ENCODE assay signal across 29 cellular contexts in genomic region chr7:27555670-27556069, GRCh38.
"Had no signal": no experiment of that assay in that cellular context is flagged by ENCODE, and none has a peak within 500 bp of the region (broad histone marks: within the 10 kb centered on the region; RNA-seq: fewer than 3 reads in every experiment).

No MANE protein-coding gene starts in this region.

- H3K4me1 Mint-ChIP-seq: activated CD4-positive, alpha-beta T cell treated with anti-CD3 and anti-CD28 coated beads for 36 hours; activated CD4-positive, alpha-beta T cell treated with anti-CD3 and anti-CD28 coated beads, Interleukin-2, amount 10 ng/mL, durations not matched to agents 24 days and 14 days; activated CD8-positive, alpha-beta memory T cell treated with anti-CD3 and anti-CD28 coated beads, Interleukin-2, amount 10 ng/mL, durations not matched to agents 7 days and 5 days; activated naive CD4-positive, alpha-beta T cell treated with anti-CD3 and anti-CD28 coated beads, Interleukin-2, amount 10 ng/mL, durations not matched to agents 7 days and 5 days; activated naive CD8-positive, alpha-beta T cell treated with anti-CD3 and anti-CD28 coated beads, Interleukin-2, amount 10 ng/mL, durations not matched to agents 7 days and 5 days had no signal

- H3K27me3 Mint-ChIP-seq: activated CD4-positive, alpha-beta memory T cell treated with anti-CD3 and anti-CD28 coated beads for 36 hours; activated CD4-positive, alpha-beta T cell treated with anti-CD3 and anti-CD28 coated beads for 36 hours; activated CD4-positive, alpha-beta T cell treated with anti-CD3 and anti-CD28 coated beads, Interleukin-2, amount 10 ng/mL, durations not matched to agents 24 days and 14 days; activated CD8-positive, alpha-beta memory T cell treated with anti-CD3 and anti-CD28 coated beads, Interleukin-2, amount 10 ng/mL, durations not matched to agents 7 days and 5 days; activated naive CD4-positive, alpha-beta T cell treated with anti-CD3 and anti-CD28 coated beads, Interleukin-2, amount 10 ng/mL, durations not matched to agents 7 days and 5 days; activated naive CD8-positive, alpha-beta T cell treated with anti-CD3 and anti-CD28 coated beads, Interleukin-2, amount 10 ng/mL, durations not matched to agents 7 days and 5 days had no signal

- H3K36me3 ChIP-seq: ascending aorta, colonic mucosa, esophagus squamous epithelium, gastroesophageal sphincter, heart right ventricle had no signal

- H3K4me3 ChIP-seq: ascending aorta, colonic mucosa, esophagus squamous epithelium, gastroesophageal sphincter, heart right ventricle had no signal

- H3K27ac Mint-ChIP-seq: activated CD4-positive, alpha-beta memory T cell treated with anti-CD3 and anti-CD28 coated beads for 36 hours; activated CD4-positive, alpha-beta T cell treated with anti-CD3 and anti-CD28 coated beads for 36 hours; activated CD4-positive, alpha-beta T cell treated with anti-CD3 and anti-CD28 coated beads, Interleukin-2, amount 10 ng/mL, durations not matched to agents 24 days and 14 days; activated CD8-positive, alpha-beta memory T cell treated with anti-CD3 and anti-CD28 coated beads, Interleukin-2, amount 10 ng/mL, durations not matched to agents 7 days and 5 days; activated CD8-positive, alpha-beta T cell treated with anti-CD3 and anti-CD28 coated beads, Interleukin-2, amount 10 ng/mL, durations not matched to agents 7 days and 5 days; activated naive CD4-positive, alpha-beta T cell treated with anti-CD3 and anti-CD28 coated beads, Interleukin-2, amount 10 ng/mL, durations not matched to agents 7 days and 5 days; activated naive CD4-positive, alpha-beta T cell treated with anti-CD3 and anti-CD28 coated beads, Interleukin-2, amount 50 U/mL, for 72 hours; activated naive CD8-positive, alpha-beta T cell treated with anti-CD3 and anti-CD28 coated beads, Interleukin-2, amount 10 ng/mL, durations not matched to agents 7 days and 5 days; activated T-helper 1 cell treated with anti-CD3 and anti-CD28 coated beads, Interleukin-12 subunit alpha, Interleukin-12 subunit beta, Interleukin-2, Interleukin-4 antibody, amounts not matched to agents 30 ng/mL and 10 ng/mL and 1 ng/mL, durations not matched to agents 14 hours and 24 hours and 36 hours; brain had no signal

- H3K27me3 ChIP-seq: ascending aorta, colonic mucosa, esophagus squamous epithelium, gastroesophageal sphincter, heart right ventricle had no signal

- H3K4me1 ChIP-seq: ascending aorta, colonic mucosa, esophagus squamous epithelium, gastroesophageal sphincter, heart right ventricle had no signal

- H3K4me3 Mint-ChIP-seq: activated CD4-positive, alpha-beta memory T cell treated with anti-CD3 and anti-CD28 coated beads for 36 hours; activated CD4-positive, alpha-beta T cell treated with anti-CD3 and anti-CD28 coated beads for 36 hours; activated CD4-positive, alpha-beta T cell treated with anti-CD3 and anti-CD28 coated beads, Interleukin-2, amount 10 ng/mL, durations not matched to agents 24 days and 14 days; activated CD8-positive, alpha-beta memory T cell treated with anti-CD3 and anti-CD28 coated beads, Interleukin-2, amount 10 ng/mL, durations not matched to agents 7 days and 5 days; activated CD8-positive, alpha-beta T cell treated with anti-CD3 and anti-CD28 coated beads, Interleukin-2, amount 10 ng/mL, durations not matched to agents 7 days and 5 days; activated naive CD4-positive, alpha-beta T cell treated with anti-CD3 and anti-CD28 coated beads, Interleukin-2, amount 10 ng/mL, durations not matched to agents 7 days and 5 days; activated naive CD8-positive, alpha-beta T cell treated with anti-CD3 and anti-CD28 coated beads, Interleukin-2, amount 10 ng/mL, durations not matched to agents 7 days and 5 days; activated T-helper 1 cell treated with anti-CD3 and anti-CD28 coated beads, Interleukin-12 subunit alpha, Interleukin-12 subunit beta, Interleukin-2, Interleukin-4 antibody, amounts not matched to agents 30 ng/mL and 10 ng/mL and 1 ng/mL, durations not matched to agents 14 hours and 24 hours and 36 hours; brain had no signal

- H3K27ac ChIP-seq: ascending aorta, colonic mucosa, epithelial cell of prostate, esophagus squamous epithelium, gastroesophageal sphincter, heart right ventricle had no signal

- H3K36me3 Mint-ChIP-seq: activated CD4-positive, alpha-beta memory T cell treated with anti-CD3 and anti-CD28 coated beads for 36 hours; activated CD8-positive, alpha-beta memory T cell treated with anti-CD3 and anti-CD28 coated beads, Interleukin-2, amount 10 ng/mL, durations not matched to agents 7 days and 5 days; activated naive CD4-positive, alpha-beta T cell treated with anti-CD3 and anti-CD28 coated beads, Interleukin-2, amount 10 ng/mL, durations not matched to agents 7 days and 5 days; activated naive CD4-positive, alpha-beta T cell treated with anti-CD3 and anti-CD28 coated beads, Interleukin-2, amount 50 U/mL, for 72 hours; activated naive CD8-positive, alpha-beta T cell treated with anti-CD3 and anti-CD28 coated beads, Interleukin-2, amount 10 ng/mL, durations not matched to agents 7 days and 5 days had no signal

- FAIRE-seq: endometrium, endothelial cell of umbilical vein had no signal

- H3K9me3 Mint-ChIP-seq: activated CD4-positive, alpha-beta memory T cell treated with anti-CD3 and anti-CD28 coated beads for 36 hours; activated CD4-positive, alpha-beta T cell treated with anti-CD3 and anti-CD28 coated beads, Interleukin-2, amount 10 ng/mL, durations not matched to agents 24 days and 14 days; activated naive CD4-positive, alpha-beta T cell treated with anti-CD3 and anti-CD28 coated beads, Interleukin-2, amount 10 ng/mL, durations not matched to agents 7 days and 5 days; activated naive CD4-positive, alpha-beta T cell treated with anti-CD3 and anti-CD28 coated beads, Interleukin-2, amount 50 U/mL, for 72 hours; activated naive CD8-positive, alpha-beta T cell treated with anti-CD3 and anti-CD28 coated beads, Interleukin-2, amount 10 ng/mL, durations not matched to agents 7 days and 5 days; activated T-helper 1 cell treated with anti-CD3 and anti-CD28 coated beads, Interleukin-12 subunit alpha, Interleukin-12 subunit beta, Interleukin-2, Interleukin-4 antibody, amounts not matched to agents 30 ng/mL and 10 ng/mL and 1 ng/mL, durations not matched to agents 14 hours and 24 hours and 36 hours had no signal

- H3K9me3 ChIP-seq: ascending aorta, colonic mucosa, esophagus squamous epithelium, gastroesophageal sphincter, heart right ventricle had no signal

- ATAC-seq: activated CD4-positive, alpha-beta T cell treated with anti-CD3 and anti-CD28 coated beads for 36 hours; activated CD8-positive, alpha-beta memory T cell treated with anti-CD3 and anti-CD28 coated beads, Interleukin-2, amount 10 ng/mL, durations not matched to agents 7 days and 5 days; activated CD8-positive, alpha-beta T cell treated with anti-CD3 and anti-CD28 coated beads, Interleukin-2, amount 10 ng/mL, durations not matched to agents 7 days and 5 days; activated naive CD4-positive, alpha-beta T cell treated with anti-CD3 and anti-CD28 coated beads, Interleukin-2, amount 50 U/mL, for 72 hours; gastroesophageal sphincter; heart right ventricle had no signal

- DNase-seq: activated CD4-positive, alpha-beta memory T cell treated with anti-CD3 and anti-CD28 coated beads for 36 hours; activated CD4-positive, alpha-beta T cell treated with anti-CD3 and anti-CD28 coated beads for 36 hours; activated CD4-positive, alpha-beta T cell treated with anti-CD3 and anti-CD28 coated beads, Interleukin-2, amount 10 ng/mL, durations not matched to agents 24 days and 14 days; activated CD4-positive, CD25-positive, alpha-beta regulatory T cell; activated CD4-positive, CD25-positive, alpha-beta regulatory T cell treated with anti-CD3 and anti-CD28 coated beads, Interleukin-2, amount 50 U/mL, for 72 hours; activated CD8-positive, alpha-beta memory T cell treated with anti-CD3 and anti-CD28 coated beads, Interleukin-2, amount 10 ng/mL, durations not matched to agents 7 days and 5 days; activated CD8-positive, alpha-beta memory T cell treated with anti-CD3 and anti-CD28 coated beads, Interleukin-2, amount 50 U/mL, for 4 hours; activated CD8-positive, alpha-beta T cell treated with anti-CD3 and anti-CD28 coated beads, Interleukin-2, amount 10 ng/mL, durations not matched to agents 7 days and 5 days; activated gamma-delta T cell; activated naive CD4-positive, alpha-beta T cell; activated naive CD4-positive, alpha-beta T cell treated with anti-CD3 and anti-CD28 coated beads, Interleukin-2, amount 10 ng/mL, durations not matched to agents 7 days and 5 days; activated naive CD8-positive, alpha-beta T cell treated with anti-CD3 and anti-CD28 coated beads, Interleukin-2, amount 10 ng/mL, durations not matched to agents 7 days and 5 days; activated T-cell treated with anti-CD3 and anti-CD28 coated beads, Interleukin-2, amount 50 U/mL, for 1 hour; activated T-cell treated with anti-CD3 and anti-CD28 coated beads, Interleukin-2, amount 50 U/mL, for 48 hours; caudate nucleus; colonic mucosa; effector CD8-positive, alpha-beta T cell; esophagus squamous epithelium; foreskin melanocyte; heart right ventricle; T-helper 2 cell had no signal
